27 cellular contexts compared by ENCODE assay signal in the genomic region with DNA sequence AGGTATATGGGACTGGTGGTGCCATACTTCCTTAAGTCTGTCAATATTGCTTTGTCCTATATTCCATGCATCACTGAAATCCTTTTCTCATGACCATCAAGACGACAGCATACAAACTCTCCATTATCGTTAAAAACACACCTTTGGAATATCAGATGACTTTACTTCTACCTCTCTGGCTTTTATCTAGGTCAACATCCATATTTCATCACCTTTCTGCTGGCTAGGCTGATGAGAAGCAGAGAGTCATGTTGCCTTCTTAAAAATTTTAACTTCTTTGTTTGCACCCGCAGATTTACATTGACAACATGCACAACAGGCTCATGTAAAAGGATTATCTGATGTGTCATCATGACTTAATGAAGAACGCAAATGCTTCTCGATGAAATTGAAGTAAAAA.
"Had no signal": no experiment of that assay in that cellular context is flagged by ENCODE, and none has a peak within 500 bp of the region (broad histone marks: within the 10 kb centered on the region; RNA-seq: fewer than 3 reads in every experiment).

No MANE protein-coding gene starts in this region.

- H3K4me1 ChIP-seq: ascending aorta had no signal

- ATAC-seq: activated CD8-positive, alpha-beta memory T cell treated with anti-CD3 and anti-CD28 coated beads, Interleukin-2, amount 10 ng/mL, durations not matched to agents 7 days and 5 days; activated CD8-positive, alpha-beta T cell treated with anti-CD3 and anti-CD28 coated beads, Interleukin-2, amount 10 ng/mL, durations not matched to agents 7 days and 5 days; activated naive CD8-positive, alpha-beta T cell treated with anti-CD3 and anti-CD28 coated beads, Interleukin-2, amount 50 U/mL, for 24 hours; WTC11 had no signal

- H3K27ac ChIP-seq: ascending aorta, cardiac muscle cell, WERI-Rb-1 had no signal

- DNase-seq: activated CD4-positive, alpha-beta memory T cell treated with anti-CD3 and anti-CD28 coated beads, Interleukin-2, amount 10 ng/mL, durations not matched to agents 7 days and 5 days; activated CD4-positive, alpha-beta T cell treated with anti-CD3 and anti-CD28 coated beads for 4 hours; activated CD4-positive, alpha-beta T cell treated with anti-CD3 and anti-CD28 coated beads, Interleukin-2, amount 10 ng/mL, durations not matched to agents 24 days and 14 days; activated CD4-positive, alpha-beta T cell treated with anti-CD3 and anti-CD28 coated beads, Interleukin-2, amount 50 U/mL, for 48 hours; activated CD4-positive, CD25-positive, alpha-beta regulatory T cell treated with anti-CD3 and anti-CD28 coated beads, Interleukin-2, amount 50 U/mL, for 72 hours; activated CD8-positive, alpha-beta memory T cell treated with anti-CD3 and anti-CD28 coated beads for 24 hours; activated CD8-positive, alpha-beta memory T cell treated with anti-CD3 and anti-CD28 coated beads, Interleukin-2, amount 10 ng/mL, durations not matched to agents 7 days and 5 days; activated CD8-positive, alpha-beta memory T cell treated with anti-CD3 and anti-CD28 coated beads, Interleukin-2, amount 50 U/mL, for 48 hours; activated CD8-positive, alpha-beta T cell treated with anti-CD3 and anti-CD28 coated beads, Interleukin-2, amount 10 ng/mL, durations not matched to agents 7 days and 5 days; activated effector memory CD4-positive, alpha-beta T cell treated with Interleukin-2 at 50 U/mL for 16 hours; activated gamma-delta T cell; activated naive CD4-positive, alpha-beta T cell treated with anti-CD3 and anti-CD28 coated beads, Interleukin-2, amount 10 ng/mL, durations not matched to agents 7 days and 5 days; activated naive CD4-positive, alpha-beta T cell treated with Interleukin-2 at 50 U/mL for 16 hours; activated naive CD8-positive, alpha-beta T cell treated with anti-CD3 and anti-CD28 coated beads, Interleukin-2, amount 10 ng/mL, durations not matched to agents 7 days and 5 days; activated naive CD8-positive, alpha-beta T cell treated with anti-CD3 and anti-CD28 coated beads, Interleukin-2, amount 50 U/mL, for 24 hours; activated T-cell treated with anti-CD3 and anti-CD28 coated beads, Interleukin-2, amount 50 U/mL, for 24 hours; activated T-cell treated with anti-CD3 and anti-CD28 coated beads, Interleukin-2, amount 50 U/mL, for 48 hours; amygdala; anterior cingulate cortex; caudate nucleus; cerebellar nuclear complex; T-helper 2 cell; T-helper 9 cell; WERI-Rb-1 had no signal

- H3K36me3 ChIP-seq: ascending aorta, cardiac muscle cell, WERI-Rb-1 had no signal

- H3K4me3 ChIP-seq: ascending aorta, cardiac muscle cell had no signal

- H3K27me3 ChIP-seq: ascending aorta, cardiac muscle cell had no signal

- H3K9me3 ChIP-seq: ascending aorta had no signal
